Comparison of ENCODE assay signal across 17 cellular contexts in genomic region chr1:5738911-5739462, GRCh38.
"Had no signal": no experiment of that assay in that cellular context is flagged by ENCODE, and none has a peak within 500 bp of the region (broad histone marks: within the 10 kb centered on the region; RNA-seq: fewer than 3 reads in every experiment).

No MANE protein-coding gene starts in this region.

- H3K27ac ChIP-seq: colonic mucosa, foreskin keratinocyte, neutrophil, tibial artery, upper lobe of left lung, vagina had no signal

- H3K4me3 ChIP-seq: colonic mucosa, tibial artery, upper lobe of left lung, vagina had no signal

- H3K27me3 ChIP-seq: colonic mucosa, foreskin keratinocyte, upper lobe of left lung, vagina had no signal

- H3K4me1 ChIP-seq: colonic mucosa, foreskin keratinocyte, tibial artery, upper lobe of left lung, vagina had no signal

- DNase-seq: colonic mucosa; dermis blood vessel endothelial cell; foreskin keratinocyte; immature natural killer cell; left cardiac atrium; mesendoderm; naive thymus-derived CD4-positive, alpha-beta T cell; nephron progenitor cell; small intestine; stimulated activated CD4-positive, alpha-beta T cell treated with anti-CD3 and anti-CD28 coated beads, Interleukin-2, amount 100 ng/mL, for 48 hours; stimulated activated CD8-positive, alpha-beta memory T cell treated with anti-CD3 and anti-CD28 coated beads, Interleukin-4, amount 100 ng/mL, for 48 hours; stimulated activated naive CD8-positive, alpha-beta T cell treated with anti-CD3 and anti-CD28 coated beads, Interleukin-15, Interleukin-2, amounts not matched to agents 100 U/mL and 50 U/mL, for 24 hours; tibial artery had no signal

- H3K9me3 ChIP-seq: colonic mucosa, neutrophil, tibial artery, upper lobe of left lung, vagina had no signal

- H3K36me3 ChIP-seq: colonic mucosa, neutrophil, tibial artery, upper lobe of left lung, vagina had no signal

- ATAC-seq: foreskin keratinocyte; left cardiac atrium; naive thymus-derived CD4-positive, alpha-beta T cell; stimulated activated effector memory CD8-positive, alpha-beta T cell treated with anti-CD3 and anti-CD28 coated beads, Interleukin-12 subunit alpha, Interleukin-12 subunit beta, amount 100 ng/mL, for 72 hours; stimulated activated naive CD8-positive, alpha-beta T cell treated with anti-CD3 and anti-CD28 coated beads, Interleukin-15, Interleukin-2, amounts not matched to agents 100 U/mL and 50 U/mL, for 24 hours had no signal
